11 cellular contexts compared by ENCODE assay signal in genomic region chr1:205441716-205442050, GRCh38. TPM values are rescaled to one million over a fixed set of nuclear protein-coding genes. Genes with fewer than 3 reads are reported as not detected.
DNase-seq lines count a peak whose midpoint lies in the region; ATAC-seq and TF ChIP-seq lines count a peak whose summit lies in the region.
"Had no signal": no experiment of that assay in that cellular context is flagged by ENCODE, and none has a peak within 500 bp of the region (broad histone marks: within the 10 kb centered on the region; RNA-seq: fewer than 3 reads in every experiment).

No MANE protein-coding gene starts in this region.

- 81% methylated on average over 3 of the region's 3 CpGs; no CpG with 5 or more reads in 1 of the 2 donors for WGBS in transverse colon (ENCODE audit: low coverage in 1 of 2), 2 donors

- H3K36me3 Mint-ChIP-seq in activated naive CD8-positive, alpha-beta T cell treated with anti-CD3 and anti-CD28 coated beads for 36 hours = no peaks in the 10 kb centered on the region
- no peaks in the 10 kb centered on the region for H3K36me3 Mint-ChIP-seq in memory B cell

- H3K36me3 ChIP-seq in left ventricle myocardium inferior = no peaks in the 10 kb centered on the region
- H3K36me3 ChIP-seq in transverse colon = no peaks in the 10 kb centered on the region
- H3K36me3 ChIP-seq: BE2C had no signal

- H3K4me1 ChIP-seq in left ventricle myocardium inferior (peaks cover 65% of the 10 kb centered on the region), transverse colon (peaks cover 19 to 45% (median 32%) of the 10 kb centered on the region in 4 donors)

- H3K4me3 ChIP-seq in left ventricle myocardium inferior (no peak overlapping the region), transverse colon (no peak overlapping the region)

- no peaks in the 10 kb centered on the region for H3K27me3 Mint-ChIP-seq in activated naive CD8-positive, alpha-beta T cell treated with anti-CD3 and anti-CD28 coated beads for 36 hours
- H3K27me3 Mint-ChIP-seq in memory B cell = no peaks in the 10 kb centered on the region

- H3K4me3 Mint-ChIP-seq in activated naive CD8-positive, alpha-beta T cell treated with anti-CD3 and anti-CD28 coated beads for 36 hours = peak overlapping the region; percentile 75
- H3K4me3 Mint-ChIP-seq in memory B cell = peak overlapping the region; percentile 85

- TF ChIP-seq EP300 in transverse colon (IDR thresholded peaks at IDR 0.05; ENCODE audit: low read depth) = no peak

- H3K9me3 Mint-ChIP-seq in activated naive CD8-positive, alpha-beta T cell treated with anti-CD3 and anti-CD28 coated beads for 36 hours = no peaks in the 10 kb centered on the region
- H3K9me3 Mint-ChIP-seq in memory B cell = no peaks in the 10 kb centered on the region

- in situ Hi-C loops in transverse colon (cut with MboI; ENCODE audit: low pct_ligation_motif_present in 1 of 4, low pct_unique_long_range_greater_than_20kb in 1 of 4, low sequenced_read_pairs in 3 of 4) = no loop called here

- H3K27ac ChIP-seq in left ventricle myocardium inferior (replicated peaks) (peak overlapping the region; percentile 30), transverse colon (peak overlapping the region; percentile 71 to 81 (median 74)), substantia nigra (ENCODE audit: low read depth, low read length, poor library complexity, severe bottlenecking) (no peak overlapping the region)

- intact Hi-C loops in left ventricle myocardium inferior (cut with micrococcal nuclease) = no loop called here
- intact Hi-C loops in left ventricle myocardium superior (cut with micrococcal nuclease) = no loop called here
- intact Hi-C loops in transverse colon (cut with DNase I; ENCODE audit: low total_unique reads) = no loop called here

- H3K4me1 Mint-ChIP-seq in activated naive CD8-positive, alpha-beta T cell treated with anti-CD3 and anti-CD28 coated beads for 36 hours = peaks cover 21% of the 10 kb centered on the region
- peaks cover 34% of the 10 kb centered on the region for H3K4me1 Mint-ChIP-seq in memory B cell

- ATAC-seq in left ventricle myocardium superior = no peak
- ATAC-seq in memory B cell (ENCODE audit: low read depth) = no peak
- ATAC-seq in GM21723 (IDR thresholded peaks at IDR 0.05; ENCODE audit: unreplicated experiment) = no peak

- TF ChIP-seq POLR2A in transverse colon (IDR thresholded peaks at IDR 0.05) = no peak

- H3K27me3 ChIP-seq in left ventricle myocardium inferior (ENCODE audit: low read depth) (no peaks in the 10 kb centered on the region), transverse colon (no peaks in the 10 kb centered on the region)
- H3K27me3 ChIP-seq: BE2C had no signal

- peak overlapping the region; percentile 88 for H3K27ac Mint-ChIP-seq in activated naive CD8-positive, alpha-beta T cell treated with anti-CD3 and anti-CD28 coated beads for 36 hours
- H3K27ac Mint-ChIP-seq in memory B cell = no peak overlapping the region

- DNase-seq in left ventricle myocardium inferior = no peak
- no peak for DNase-seq in left ventricle myocardium superior
- DNase-seq in activated naive CD8-positive, alpha-beta T cell treated with anti-CD3 and anti-CD28 coated beads for 36 hours = no peak
- no peak for DNase-seq in memory B cell (ENCODE audit: low spot score in 2 of 2)
- no peak for DNase-seq in transverse colon
- DNase-seq in NCI-H748 treated with DMSO at 0.1 percent for 48 hours (lab: John Stamatoyannopoulos, UW) = no peak
- no peak for DNase-seq in substantia nigra (lab: John Stamatoyannopoulos, UW)
- DNase-seq: BE2C, KG1 had no signal

- no peaks in the 10 kb centered on the region for H3K9me3 ChIP-seq in left ventricle myocardium inferior (replicated peaks)
- H3K9me3 ChIP-seq in transverse colon = no peaks in the 10 kb centered on the region
- H3K9me3 ChIP-seq: BE2C had no signal

- TF ChIP-seq CTCF in left ventricle myocardium inferior (IDR thresholded peaks at IDR 0.05; ENCODE audit: borderline replicate concordance) (no peak), transverse colon (IDR thresholded peaks at IDR 0.05) (no peak)

RNA-seq across cellular contexts. Expression of gene BLACAT1, which starts 14.2 kb away (rescaled TPM):
- not detected for total RNA-seq in left ventricle myocardium inferior
- total RNA-seq in left ventricle myocardium superior = not detected
- under 1 TPM; 0.12 to 0.19 TPM for total RNA-seq in activated naive CD8-positive, alpha-beta T cell treated with anti-CD3 and anti-CD28 coated beads for 36 hours
- under 1 TPM in 1 of 4 donors, not detected in 3; 0.48 TPM for total RNA-seq in transverse colon
- total RNA-seq: posterior vena cava had no signal

RNA-seq across cellular contexts. Expression of gene LEMD1, which starts 19.8 kb away (rescaled TPM):
- total RNA-seq in left ventricle myocardium inferior (not detected), left ventricle myocardium superior (not detected), transverse colon (not detected)
- total RNA-seq in activated naive CD8-positive, alpha-beta T cell treated with anti-CD3 and anti-CD28 coated beads for 36 hours = under 1 TPM in 1 of 2 experiments, not detected in 1; 0.78 TPM
- total RNA-seq: posterior vena cava had no signal
